ENCODE assay signal across 15 cellular contexts in genomic region chr2:104840151-104840550, GRCh38. TPM values are rescaled to one million over a fixed set of nuclear protein-coding genes. Genes with fewer than 3 reads are reported as not detected.
A peak's percentile ranks its signal among the peaks of the same experiment; 100 is the strongest.
DNase-seq lines count a peak whose midpoint lies in the region; ATAC-seq, FAIRE-seq and TF ChIP-seq lines count a peak whose summit lies in the region.
"Had no signal": no experiment of that assay in that cellular context is flagged by ENCODE, and none has a peak within 500 bp of the region (broad histone marks: within the 10 kb centered on the region; RNA-seq: fewer than 3 reads in every experiment).

No MANE protein-coding gene starts in this region.

- H3K9me3 Mint-ChIP-seq in chondrocyte (ENCODE audit: low read depth) = no peaks in the 10 kb centered on the region

- no peak overlapping the region for H3K4me3 Mint-ChIP-seq in chondrocyte (ENCODE audit: unreplicated experiment)
- H3K4me3 Mint-ChIP-seq: CD14-positive monocyte; CD4-positive, alpha-beta memory T cell; H9 had no signal

- peaks cover 20% of the 10 kb centered on the region for H3K4me1 Mint-ChIP-seq in chondrocyte (ENCODE audit: low read depth)

- no peaks in the 10 kb centered on the region for H3K36me3 Mint-ChIP-seq in chondrocyte (ENCODE audit: low read depth)

- DNase-seq in D721Med (ENCODE audit: insufficient read length, low spot score) (no peak), chondrocyte (ENCODE audit: low spot score) (no peak)
- no peak for DNase-seq in activated CD4-positive, alpha-beta T cell treated with anti-CD3 and anti-CD28 coated beads, Interleukin-2, amount 50 U/mL, for 48 hours
- DNase-seq in activated effector memory CD4-positive, alpha-beta T cell treated with Interleukin-2 at 50 U/mL for 16 hours = no peak
- DNase-seq: CD4-positive, alpha-beta memory T cell; H9 had no signal

- peaks cover 4% of the 10 kb centered on the region for H3K27me3 Mint-ChIP-seq in chondrocyte (ENCODE audit: low read depth)

- no peak overlapping the region for H3K27ac Mint-ChIP-seq in chondrocyte (ENCODE audit: unreplicated experiment)
- H3K27ac Mint-ChIP-seq: CD14-positive monocyte; CD4-positive, alpha-beta memory T cell; H9 had no signal

- FAIRE-seq in D721Med (lab: Jason Lieb, UNC) (peak; percentile 6), islet of Langerhans (lab: Jason Lieb, UNC) (peak; percentile 30)
- FAIRE-seq: A549, GM12891, GM19239, H1 had no signal

- ATAC-seq in HG03135 (IDR thresholded peaks at IDR 0.05; ENCODE audit: unreplicated experiment) = no peak
- ATAC-seq in HG03442 (IDR thresholded peaks at IDR 0.05; ENCODE audit: unreplicated experiment) = no peak
- ATAC-seq: A549 had no signal

- no peak for TF ChIP-seq CTCF in D721Med (IDR thresholded peaks at IDR 0.05; ENCODE audit: insufficient read depth, missing control alignments)
- peak; percentile 1 for TF ChIP-seq CTCF in chondrocyte (IDR thresholded peaks at IDR 0.05)

RNA-seq across cellular contexts. Expression of gene POU3F3, which starts 13.8 kb away (rescaled TPM):
- 7.2 to 55.0 TPM (median 7.7 TPM) in 3 replicates for total RNA-seq in chondrocyte
- total RNA-seq: CD4-positive, alpha-beta memory T cell; H9; HT-29 had no signal
